19 cellular contexts compared by ENCODE assay signal in the genomic region with DNA sequence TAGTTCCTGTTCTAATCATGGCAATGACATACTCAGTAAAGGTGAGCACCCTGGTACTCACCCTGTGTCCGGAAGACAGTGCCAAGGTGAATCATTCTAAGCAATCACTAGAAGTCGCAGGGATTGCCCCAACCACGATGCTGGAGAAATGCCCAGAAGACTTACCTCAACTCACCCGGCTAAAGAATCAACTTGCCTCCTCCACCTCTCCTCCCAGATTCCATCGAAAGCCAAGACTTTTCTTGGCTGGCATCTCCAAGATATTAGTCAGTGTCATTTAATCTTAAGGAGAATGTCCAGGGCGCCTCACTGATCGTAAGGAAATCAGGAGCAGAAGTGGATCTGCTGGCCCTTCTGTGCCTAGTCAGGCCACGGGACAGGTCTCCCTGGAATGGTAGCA.
A peak's percentile ranks its signal among the peaks of the same experiment; 100 is the strongest.
DNase-seq lines count a peak whose midpoint lies in the region; ATAC-seq and TF ChIP-seq lines count a peak whose summit lies in the region.
"Had no signal": no experiment of that assay in that cellular context is flagged by ENCODE, and none has a peak within 500 bp of the region (broad histone marks: within the 10 kb centered on the region; RNA-seq: fewer than 3 reads in every experiment).

No MANE protein-coding gene starts in this region.

- no TSS peak for BruUV-seq in Panc1 (replicated peaks; lab: Mats Ljungman, UMichigan)

- 0 out of 2 replicates have a peak, but pooled peaks have one; percentile 12 for ATAC-seq in Panc1
- peak; percentile 98 for ATAC-seq in esophagus mucosa
- ATAC-seq in omental fat pad (ENCODE audit: low FRiP score) = peak; percentile 93

- H3K27me3 Mint-ChIP-seq in activated CD4-positive, alpha-beta memory T cell treated with anti-CD3 and anti-CD28 coated beads for 36 hours = no peaks in the 10 kb centered on the region

- no peaks in the 10 kb centered on the region for H3K27me3 ChIP-seq in Panc1 (ENCODE audit: control insufficient read depth, insufficient read depth, low read length)
- H3K27me3 ChIP-seq: adrenal gland, Peyer's patch had no signal

- TF ChIP-seq CTCF in Panc1 (IDR thresholded peaks at IDR 0.05) (no peak), omental fat pad (IDR thresholded peaks at IDR 0.05) (no peak)

- no peak overlapping the region for H3K27ac Mint-ChIP-seq in activated CD4-positive, alpha-beta memory T cell treated with anti-CD3 and anti-CD28 coated beads for 36 hours
- H3K27ac Mint-ChIP-seq: activated CD4-positive, alpha-beta T cell treated with anti-CD3 and anti-CD28 coated beads, Interleukin-2, amount 10 ng/mL, durations not matched to agents 7 days and 5 days had no signal

- no peaks in the 10 kb centered on the region for H3K9me3 ChIP-seq in Panc1 (ENCODE audit: control insufficient read depth, insufficient read depth, low read depth, low read length)
- H3K9me3 ChIP-seq: adrenal gland, Peyer's patch had no signal

- H3K4me1 ChIP-seq in Panc1 (ENCODE audit: control insufficient read depth, insufficient read depth, low read length) = no peaks in the 10 kb centered on the region
- H3K4me1 ChIP-seq: Peyer's patch had no signal

- H3K36me3 ChIP-seq in Panc1 (ENCODE audit: control insufficient read depth, insufficient read depth, low read length) = no peaks in the 10 kb centered on the region
- H3K36me3 ChIP-seq: adrenal gland, Peyer's patch had no signal

- H3K36me3 Mint-ChIP-seq in activated CD4-positive, alpha-beta memory T cell treated with anti-CD3 and anti-CD28 coated beads for 36 hours = no peaks in the 10 kb centered on the region

- H3K4me1 Mint-ChIP-seq in activated CD4-positive, alpha-beta memory T cell treated with anti-CD3 and anti-CD28 coated beads for 36 hours (ENCODE audit: low read depth) = no peaks in the 10 kb centered on the region
- H3K4me1 Mint-ChIP-seq: activated CD4-positive, alpha-beta T cell treated with anti-CD3 and anti-CD28 coated beads, Interleukin-2, amount 10 ng/mL, durations not matched to agents 7 days and 5 days had no signal

- no peak overlapping the region for H3K4me3 Mint-ChIP-seq in activated CD4-positive, alpha-beta memory T cell treated with anti-CD3 and anti-CD28 coated beads for 36 hours
- H3K4me3 Mint-ChIP-seq: activated CD4-positive, alpha-beta T cell treated with anti-CD3 and anti-CD28 coated beads, Interleukin-2, amount 10 ng/mL, durations not matched to agents 7 days and 5 days had no signal

- in situ Hi-C loops in Panc1 (cut with HindIII; ENCODE audit: low pct_unique_long_range_greater_than_20kb, low sequenced_read_pairs) = no loop called here

- no peak overlapping the region for H3K27ac ChIP-seq in Panc1 (ENCODE audit: low read length)

- H3K9me3 Mint-ChIP-seq in activated CD4-positive, alpha-beta memory T cell treated with anti-CD3 and anti-CD28 coated beads for 36 hours = no peaks in the 10 kb centered on the region
- H3K9me3 Mint-ChIP-seq: activated CD4-positive, alpha-beta T cell treated with anti-CD3 and anti-CD28 coated beads, Interleukin-2, amount 10 ng/mL, durations not matched to agents 7 days and 5 days had no signal

- H3K4me3 ChIP-seq in Panc1 (ENCODE audit: low read depth in 2 of 2, low read length in 2 of 2) = no peak overlapping the region
- H3K4me3 ChIP-seq: adrenal gland, Peyer's patch had no signal

- CTCF ChIA-PET in Panc1 (lab: Charles Lee) = no interaction called here
- CTCF ChIA-PET in activated CD4-positive, alpha-beta memory T cell treated with anti-CD3 and anti-CD28 coated beads for 36 hours (lab: Charles Lee) = no interaction called here

- intact Hi-C loops in Panc1 (cut with micrococcal nuclease; ENCODE audit: unreplicated experiment) = no loop called here
- intact Hi-C loops in activated CD4-positive, alpha-beta memory T cell treated with anti-CD3 and anti-CD28 coated beads for 36 hours (cut with micrococcal nuclease) = no loop called here

- DNase-seq in Daoy (ENCODE audit: low read depth) = peak; percentile 59
- DNase-seq in Panc1 (ENCODE audit: low read depth, low spot score) = no peak
- no peak for DNase-seq in omental fat pad (ENCODE audit: low spot score)
- DNase-seq in hippocampal formation (lab: John Stamatoyannopoulos, UW) = no peak
- no peak for DNase-seq in SKM-1 (lab: John Stamatoyannopoulos, UW; ENCODE audit: unreplicated experiment)
- DNase-seq in NCI-H1436 (lab: John Stamatoyannopoulos, UW) = no peak
- DNase-seq in activated CD4-positive, alpha-beta memory T cell treated with anti-CD3 and anti-CD28 coated beads for 36 hours = no peak
- DNase-seq: activated CD4-positive, alpha-beta T cell treated with anti-CD3 and anti-CD28 coated beads, Interleukin-2, amount 10 ng/mL, durations not matched to agents 7 days and 5 days; activated T-cell treated with anti-CD3 and anti-CD28 coated beads, Interleukin-2, amount 50 U/mL, for 48 hours; DMS 273 treated with DMSO at 0.1 percent for 48 hours; erythroblast; IMR-90; NCI-H1092 treated with DMSO at 0.1 percent for 48 hours; NCI-H510A treated with DMSO at 0.1 percent for 48 hours; Peyer's patch; stimulated activated naive CD4-positive, alpha-beta T cell treated with Interleukin-2 at 50 U/mL for 16 hours; T-helper 2 cell had no signal

- POLR2A ChIA-PET in Panc1 (lab: Charles Lee) = no interaction called here
- POLR2A ChIA-PET in activated CD4-positive, alpha-beta memory T cell treated with anti-CD3 and anti-CD28 coated beads for 36 hours (lab: Charles Lee) = no interaction called here

Comparison
In these comparisons a context has a peak if more than half of its experiments do, and no peak if none do; other contexts are left out.
1. ATAC-seq: peak in every context shown above with its lines; median percentile 98 in esophagus mucosa; 93 in omental fat pad; 12 in Panc1.